Comparison of ENCODE assay signal across 8 cellular contexts in the genomic region with DNA sequence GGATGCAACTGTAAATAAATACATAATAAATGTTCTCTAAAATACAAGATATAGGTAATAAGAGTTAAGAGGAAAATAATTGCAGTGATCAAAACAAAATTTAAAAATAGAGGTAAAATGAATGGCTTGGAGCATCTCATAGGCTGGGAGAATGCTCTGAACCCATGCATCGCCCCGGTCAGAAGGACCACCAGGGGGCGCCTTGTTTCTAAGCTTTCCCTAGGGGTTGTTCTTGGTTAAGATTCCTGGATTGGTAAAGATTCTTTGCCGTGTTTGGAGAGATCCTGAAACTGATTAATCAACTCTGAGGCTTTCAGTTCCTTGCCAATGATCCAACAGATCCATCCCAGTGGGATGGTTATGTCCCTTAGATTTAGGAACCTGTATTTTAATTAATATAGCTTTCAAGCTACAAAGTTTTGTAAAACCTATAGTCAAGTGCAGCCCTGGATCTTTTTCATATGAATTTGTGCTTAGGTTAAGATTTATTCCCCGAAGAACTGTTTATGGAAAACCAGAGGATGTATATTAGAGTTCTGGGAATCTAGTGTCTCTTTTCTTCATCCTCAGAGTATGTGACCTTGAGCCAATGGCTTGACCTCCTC. TPM values are rescaled to one million over a fixed set of nuclear protein-coding genes. Genes with fewer than 3 reads are reported as not detected.
DNase-seq lines count a peak whose midpoint lies in the region; ATAC-seq, FAIRE-seq and TF ChIP-seq lines count a peak whose summit lies in the region.

No MANE protein-coding gene starts in this region.

- H3K9me3 ChIP-seq in SK-N-MC (ENCODE audit: low read depth, low read length) (no peaks in the 10 kb centered on the region), upper lobe of right lung (no peaks in the 10 kb centered on the region)

- no peak overlapping the region for H3K4me3 Mint-ChIP-seq in activated naive CD4-positive, alpha-beta T cell treated with anti-CD3 and anti-CD28 coated beads for 36 hours

- peak; percentile 98 for TF ChIP-seq CTCF in upper lobe of right lung (IDR thresholded peaks at IDR 0.05)

- no peaks in the 10 kb centered on the region for H3K27me3 Mint-ChIP-seq in activated naive CD4-positive, alpha-beta T cell treated with anti-CD3 and anti-CD28 coated beads for 36 hours (ENCODE audit: low read depth)

- no peaks in the 10 kb centered on the region for H3K9me3 Mint-ChIP-seq in activated naive CD4-positive, alpha-beta T cell treated with anti-CD3 and anti-CD28 coated beads for 36 hours

- ATAC-seq in upper lobe of right lung (peak; percentile 96), HG03432 (IDR thresholded peaks at IDR 0.05; ENCODE audit: unreplicated experiment) (no peak)

- no peak overlapping the region for H3K4me3 ChIP-seq in SK-N-MC
- no peak overlapping the region for H3K4me3 ChIP-seq in upper lobe of right lung

- intact Hi-C loops in activated naive CD4-positive, alpha-beta T cell treated with anti-CD3 and anti-CD28 coated beads for 36 hours (cut with micrococcal nuclease) = loop anchor here (1.0 to 5.0 kb wide), 7 partner anchors 33 to 409 kb away; no protein-coding TSS in a partner anchor
- intact Hi-C loops in posterior cingulate gyrus (cut with DNase I) = loop anchor here (1.0 to 2.0 kb wide), 3 partner anchors 119 to 315 kb away; no protein-coding TSS in a partner anchor
- intact Hi-C loops in upper lobe of right lung (cut with DNase I) = loop anchor here (5.0 kb wide), 1 partner anchor 134 kb away; no protein-coding TSS in a partner anchor

- no peaks in the 10 kb centered on the region for H3K4me1 ChIP-seq in upper lobe of right lung

- peaks cover 2% of the 10 kb centered on the region for H3K4me1 Mint-ChIP-seq in activated naive CD4-positive, alpha-beta T cell treated with anti-CD3 and anti-CD28 coated beads for 36 hours (ENCODE audit: low read depth)

- H3K27ac ChIP-seq in SK-N-MC = no peak overlapping the region
- H3K27ac ChIP-seq in upper lobe of right lung = no peak overlapping the region

- H3K9ac ChIP-seq in SK-N-MC (ENCODE audit: insufficient read length) = no peak overlapping the region

- H3K27ac Mint-ChIP-seq in activated naive CD4-positive, alpha-beta T cell treated with anti-CD3 and anti-CD28 coated beads for 36 hours = no peak overlapping the region

- CTCF ChIA-PET in activated naive CD4-positive, alpha-beta T cell treated with anti-CD3 and anti-CD28 coated beads for 36 hours (lab: Charles Lee) = interaction anchor here (0.7 to 3.7 kb wide), 41 partner anchors 9 to 408 kb away, joined by 3 to 122 read pairs (median 5); a partner anchor contains a TSS

- H3K36me3 ChIP-seq in SK-N-MC (ENCODE audit: insufficient read depth, low read length) (no peaks in the 10 kb centered on the region), upper lobe of right lung (no peaks in the 10 kb centered on the region)

- peak; percentile 93 for FAIRE-seq in G401.6 (lab: Jason Lieb, UNC)

- H3K36me3 Mint-ChIP-seq in activated naive CD4-positive, alpha-beta T cell treated with anti-CD3 and anti-CD28 coated beads for 36 hours (ENCODE audit: low read depth) = no peaks in the 10 kb centered on the region

- no peaks in the 10 kb centered on the region for H3K27me3 ChIP-seq in upper lobe of right lung

- DNase-seq in MV-4-11 (lab: John Stamatoyannopoulos, UW) = peak; percentile 51
- peak; percentile 40 for DNase-seq in SK-N-MC (ENCODE audit: low read depth, low spot score)
- DNase-seq in activated naive CD4-positive, alpha-beta T cell treated with anti-CD3 and anti-CD28 coated beads for 36 hours = peak; percentile 94
- DNase-seq in glomerular visceral epithelial cell (ENCODE audit: extremely low spot score) = peak; percentile 69
- DNase-seq in posterior cingulate gyrus = peak; percentile 46 to 96 (median 88)
- peak; percentile 89 for DNase-seq in upper lobe of right lung

RNA-seq across cellular contexts. Expression of a gene that starts 45.3 kb away (rescaled TPM):
- 100 to 1,000 TPM; 170 to 180 TPM for total RNA-seq in activated naive CD4-positive, alpha-beta T cell treated with anti-CD3 and anti-CD28 coated beads for 36 hours
- total RNA-seq in upper lobe of right lung = 47.2 TPM

RNA-seq across cellular contexts. Expression of a gene that starts 55.8 kb away (rescaled TPM):
- 10 to 100 TPM; 74.5 to 86.3 TPM for total RNA-seq in activated naive CD4-positive, alpha-beta T cell treated with anti-CD3 and anti-CD28 coated beads for 36 hours
- total RNA-seq in upper lobe of right lung = 59.7 TPM

Comparison
In these comparisons a context has a peak if more than half of its experiments do, and no peak if none do; other contexts are left out.
1. DNase-seq: peak in every context shown above with its lines; median percentile 94 in activated naive CD4-positive, alpha-beta T cell treated with anti-CD3 and anti-CD28 coated beads for 36 hours; 89 in upper lobe of right lung; 88 in posterior cingulate gyrus; 69 in glomerular visceral epithelial cell; 51 in MV-4-11; 40 in SK-N-MC.